ENCODE assay signal across 8 cellular contexts in the genomic region with DNA sequence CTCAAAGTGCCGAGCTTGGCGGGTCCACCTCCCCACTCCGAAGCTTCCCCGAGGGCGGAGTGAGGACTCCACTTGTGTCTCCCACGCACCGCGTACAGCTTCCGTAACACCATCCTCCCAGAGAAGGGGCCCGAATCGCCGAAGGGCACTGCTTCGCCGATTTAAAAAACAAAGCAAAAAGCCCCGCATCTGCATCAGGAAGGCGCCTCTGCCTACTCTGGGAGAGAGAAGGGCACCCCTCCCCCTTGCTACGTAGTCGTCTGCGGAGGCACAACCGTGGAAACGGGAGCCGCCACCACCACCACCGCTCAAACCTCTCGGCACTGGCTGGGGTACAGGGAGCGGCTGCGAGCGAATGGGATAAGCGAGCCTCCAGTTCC. TPM values are rescaled to one million over a fixed set of nuclear protein-coding genes. Genes with fewer than 3 reads are reported as not detected.
DNase-seq lines count a peak whose midpoint lies in the region; ATAC-seq and TF ChIP-seq lines count a peak whose summit lies in the region.

No MANE protein-coding gene starts in this region.

- H3K27me3 Mint-ChIP-seq in endothelial cell (ENCODE audit: unreplicated experiment) = peaks cover 15% of the 10 kb centered on the region
- peaks cover 0 to 5% (median 0%) of the 10 kb centered on the region in 5 donors for H3K27me3 Mint-ChIP-seq in naive thymus-derived CD4-positive, alpha-beta T cell

- CTCF ChIA-PET in naive thymus-derived CD4-positive, alpha-beta T cell (lab: Charles Lee) = interaction anchor here (1.2 to 1.5 kb wide), 3 partner anchors 29 to 201 kb away, joined by 3 to 4 read pairs (median 3); no protein-coding TSS in a partner anchor

- H3K36me3 ChIP-seq in naive thymus-derived CD4-positive, alpha-beta T cell (ENCODE audit: control insufficient read depth in 2 of 3, insufficient read depth in 3 of 3, low read length in 3 of 3) = peaks cover 6 to 39% (median 20%) of the 10 kb centered on the region in 3 experiments

- peaks cover 16 to 20% of the 10 kb centered on the region in 2 donors for H3K4me1 ChIP-seq in naive thymus-derived CD4-positive, alpha-beta T cell (ENCODE audit: control insufficient read depth in 2 of 2, insufficient read depth in 2 of 2, low read length in 2 of 2)

- POLR2A ChIA-PET in naive thymus-derived CD4-positive, alpha-beta T cell (lab: Charles Lee) = interaction anchor here (0.6 to 2.7 kb wide), 22 partner anchors 9 to 1671 kb away, joined by 3 to 47 read pairs (median 3); a partner anchor contains a TSS

- peak; percentile 14 for ATAC-seq in HG02840 (IDR thresholded peaks at IDR 0.05; ENCODE audit: low FRiP score, unreplicated experiment)
- peak; percentile 55 for ATAC-seq in naive thymus-derived CD4-positive, alpha-beta T cell

- H3K27ac ChIP-seq in naive thymus-derived CD4-positive, alpha-beta T cell (ENCODE audit: low read depth, low read length) = peak overlapping the region; percentile 94

- DNase-seq in NCI-H2029 (lab: John Stamatoyannopoulos, UW) (peak; percentile 49), NCI-H2029 treated with DMSO at 0.1 percent for 48 hours (lab: John Stamatoyannopoulos, UW) (no peak), NCI-H2227 (lab: John Stamatoyannopoulos, UW; ENCODE audit: unreplicated experiment) (peak; percentile 79), endothelial cell (ENCODE audit: low spot score) (peak; percentile 59)
- DNase-seq in activated CD8-positive, alpha-beta memory T cell treated with anti-CD3 and anti-CD28 coated beads for 24 hours = peak; percentile 87
- peak in 8 of 9 donors; percentile 40 to 77 (median 66) for DNase-seq in naive thymus-derived CD4-positive, alpha-beta T cell
- DNase-seq in stimulated activated naive CD4-positive, alpha-beta T cell (lab: John Stamatoyannopoulos, UW) = peak; percentile 36 to 85 (median 70)

- no peaks in the 10 kb centered on the region for H3K9me3 ChIP-seq in naive thymus-derived CD4-positive, alpha-beta T cell (ENCODE audit: control insufficient read depth in 2 of 3, low read length in 3 of 3)

- H3K27me3 ChIP-seq in naive thymus-derived CD4-positive, alpha-beta T cell (ENCODE audit: control insufficient read depth in 2 of 2, insufficient read depth in 2 of 2, low read length in 2 of 2) = no peaks in the 10 kb centered on the region

- peaks cover 31% of the 10 kb centered on the region for H3K36me3 Mint-ChIP-seq in endothelial cell (ENCODE audit: low read depth, unreplicated experiment)
- peaks cover 9 to 28% (median 21%) of the 10 kb centered on the region in 5 donors for H3K36me3 Mint-ChIP-seq in naive thymus-derived CD4-positive, alpha-beta T cell

- intact Hi-C loops in naive thymus-derived CD4-positive, alpha-beta T cell (cut with micrococcal nuclease) = loop anchor here (1.0 to 2.0 kb wide), 12 partner anchors 27 to 623 kb away; a partner anchor contains a TSS

- no peaks in the 10 kb centered on the region for H3K9me3 Mint-ChIP-seq in endothelial cell (ENCODE audit: unreplicated experiment)
- peaks cover 0 to 5% (median 0%) of the 10 kb centered on the region in 11 donors for H3K9me3 Mint-ChIP-seq in naive thymus-derived CD4-positive, alpha-beta T cell

- peaks cover 23% of the 10 kb centered on the region for H3K4me1 Mint-ChIP-seq in endothelial cell (ENCODE audit: unreplicated experiment)
- H3K4me1 Mint-ChIP-seq in naive thymus-derived CD4-positive, alpha-beta T cell = peaks cover 30 to 64% (median 49%) of the 10 kb centered on the region in 7 donors

- H3K4me3 ChIP-seq in naive thymus-derived CD4-positive, alpha-beta T cell (ENCODE audit: low read length) = peak overlapping the region; percentile 100

- peak overlapping the region; percentile 95 for H3K27ac Mint-ChIP-seq in endothelial cell (ENCODE audit: unreplicated experiment)
- peak overlapping the region; percentile 96 to 100 (median 98) for H3K27ac Mint-ChIP-seq in naive thymus-derived CD4-positive, alpha-beta T cell

- no peak for TF ChIP-seq CTCF in endothelial cell (IDR thresholded peaks at IDR 0.05; ENCODE audit: unreplicated experiment)

- H3K4me3 Mint-ChIP-seq in endothelial cell (ENCODE audit: unreplicated experiment) = peak overlapping the region; percentile 99
- H3K4me3 Mint-ChIP-seq in naive thymus-derived CD4-positive, alpha-beta T cell = peak overlapping the region; percentile 94 to 99 (median 98)

RNA-seq across cellular contexts. Expression of a gene that starts 0.5 kb away (rescaled TPM):
- total RNA-seq in endothelial cell (ENCODE audit: unreplicated experiment) = 61.0 TPM
- total RNA-seq in naive thymus-derived CD4-positive, alpha-beta T cell = 10 to 100 TPM; 42.9 to 77.3 (median 67.5) TPM
- 10 to 100 TPM; 74.3 to 96.9 TPM for polyA plus RNA-seq in naive thymus-derived CD4-positive, alpha-beta T cell

RNA-seq across cellular contexts. Expression of a gene that starts 26.8 kb away (rescaled TPM):
- 3.5 TPM for total RNA-seq in endothelial cell (ENCODE audit: unreplicated experiment)
- 1 to 10 TPM in 2 of 5 experiments, under 1 TPM in 2, not detected in 1; 0.22 to 2.7 (median 1.6) TPM for total RNA-seq in naive thymus-derived CD4-positive, alpha-beta T cell
- polyA plus RNA-seq in naive thymus-derived CD4-positive, alpha-beta T cell = under 1 TPM; 0.20 to 0.65 TPM
